33 cellular contexts compared by ENCODE assay signal in genomic region chr2:150887926-150888325, GRCh38.
"Had no signal": no experiment of that assay in that cellular context is flagged by ENCODE, and none has a peak within 500 bp of the region (broad histone marks: within the 10 kb centered on the region; RNA-seq: fewer than 3 reads in every experiment).

No MANE protein-coding gene starts in this region.

- H3K27ac ChIP-seq: ascending aorta, breast epithelium, esophagus squamous epithelium, foreskin keratinocyte, gastrocnemius medialis, heart left ventricle had no signal

- H3K9me3 ChIP-seq: ascending aorta, breast epithelium, esophagus squamous epithelium, gastrocnemius medialis, heart left ventricle had no signal

- ATAC-seq: activated CD4-positive, alpha-beta T cell treated with anti-CD3 and anti-CD28 coated beads for 36 hours; activated CD8-positive, alpha-beta memory T cell treated with anti-CD3 and anti-CD28 coated beads, Interleukin-2, amount 10 ng/mL, durations not matched to agents 7 days and 5 days; activated CD8-positive, alpha-beta T cell treated with anti-CD3 and anti-CD28 coated beads, Interleukin-2, amount 10 ng/mL, durations not matched to agents 7 days and 5 days; activated naive CD4-positive, alpha-beta T cell treated with anti-CD3 and anti-CD28 coated beads, Interleukin-2, amount 50 U/mL, for 72 hours; activated T-cell treated with anti-CD3 and anti-CD28 coated beads, Interleukin-2, amount 50 U/mL, for 72 hours; gastrocnemius medialis; T-cell had no signal

- H3K4me1 Mint-ChIP-seq: activated CD4-positive, alpha-beta T cell treated with anti-CD3 and anti-CD28 coated beads for 36 hours; activated CD4-positive, alpha-beta T cell treated with anti-CD3 and anti-CD28 coated beads, Interleukin-2, amount 10 ng/mL, durations not matched to agents 24 days and 14 days; activated CD8-positive, alpha-beta memory T cell treated with anti-CD3 and anti-CD28 coated beads, Interleukin-2, amount 10 ng/mL, durations not matched to agents 7 days and 5 days; activated naive CD4-positive, alpha-beta T cell treated with anti-CD3 and anti-CD28 coated beads, Interleukin-2, amount 10 ng/mL, durations not matched to agents 7 days and 5 days; activated naive CD8-positive, alpha-beta T cell treated with anti-CD3 and anti-CD28 coated beads, Interleukin-2, amount 10 ng/mL, durations not matched to agents 7 days and 5 days; central memory CD8-positive, alpha-beta T cell; T-cell had no signal

- H3K27ac Mint-ChIP-seq: activated CD4-positive, alpha-beta memory T cell treated with anti-CD3 and anti-CD28 coated beads for 36 hours; activated CD4-positive, alpha-beta T cell treated with anti-CD3 and anti-CD28 coated beads for 36 hours; activated CD4-positive, alpha-beta T cell treated with anti-CD3 and anti-CD28 coated beads, Interleukin-2, amount 10 ng/mL, durations not matched to agents 24 days and 14 days; activated CD8-positive, alpha-beta memory T cell treated with anti-CD3 and anti-CD28 coated beads, Interleukin-2, amount 10 ng/mL, durations not matched to agents 7 days and 5 days; activated CD8-positive, alpha-beta T cell treated with anti-CD3 and anti-CD28 coated beads, Interleukin-2, amount 10 ng/mL, durations not matched to agents 7 days and 5 days; activated naive CD4-positive, alpha-beta T cell treated with anti-CD3 and anti-CD28 coated beads, Interleukin-2, amount 10 ng/mL, durations not matched to agents 7 days and 5 days; activated naive CD4-positive, alpha-beta T cell treated with anti-CD3 and anti-CD28 coated beads, Interleukin-2, amount 50 U/mL, for 72 hours; activated naive CD8-positive, alpha-beta T cell treated with anti-CD3 and anti-CD28 coated beads, Interleukin-2, amount 10 ng/mL, durations not matched to agents 7 days and 5 days; activated T-cell treated with anti-CD3 and anti-CD28 coated beads, Interleukin-2, amount 50 U/mL, for 24 hours; activated T-cell treated with anti-CD3 and anti-CD28 coated beads, Interleukin-2, amount 50 U/mL, for 72 hours; brain; T-cell; T-helper 1 cell treated with Interleukin-12 subunit alpha and Interleukin-12 subunit beta and Interleukin-4 antibody, amounts not matched to agents 30 μg/mL and 1 μg/mL, for 36 hours had no signal

- H3K4me1 ChIP-seq: ascending aorta, breast epithelium, esophagus squamous epithelium, foreskin keratinocyte, gastrocnemius medialis, heart left ventricle had no signal

- H3K27me3 Mint-ChIP-seq: activated CD4-positive, alpha-beta T cell treated with anti-CD3 and anti-CD28 coated beads, Interleukin-2, amount 10 ng/mL, durations not matched to agents 24 days and 14 days; activated CD8-positive, alpha-beta memory T cell treated with anti-CD3 and anti-CD28 coated beads, Interleukin-2, amount 10 ng/mL, durations not matched to agents 7 days and 5 days; activated naive CD4-positive, alpha-beta T cell treated with anti-CD3 and anti-CD28 coated beads, Interleukin-2, amount 10 ng/mL, durations not matched to agents 7 days and 5 days had no signal

- H3K9me3 Mint-ChIP-seq: activated CD4-positive, alpha-beta memory T cell treated with anti-CD3 and anti-CD28 coated beads for 36 hours; activated CD4-positive, alpha-beta T cell treated with anti-CD3 and anti-CD28 coated beads, Interleukin-2, amount 10 ng/mL, durations not matched to agents 24 days and 14 days; activated naive CD4-positive, alpha-beta T cell treated with anti-CD3 and anti-CD28 coated beads, Interleukin-2, amount 10 ng/mL, durations not matched to agents 7 days and 5 days; activated T-cell treated with anti-CD3 and anti-CD28 coated beads, Interleukin-2, amount 50 U/mL, for 24 hours; T-helper 1 cell treated with Interleukin-12 subunit alpha and Interleukin-12 subunit beta and Interleukin-4 antibody, amounts not matched to agents 30 μg/mL and 1 μg/mL, for 36 hours had no signal

- H3K27me3 ChIP-seq: ascending aorta, breast epithelium, esophagus squamous epithelium, foreskin keratinocyte, gastrocnemius medialis, heart left ventricle had no signal

- H3K4me3 ChIP-seq: ascending aorta, breast epithelium, esophagus squamous epithelium, gastrocnemius medialis, heart left ventricle had no signal

- DNase-seq: activated CD4-positive, alpha-beta memory T cell treated with anti-CD3 and anti-CD28 coated beads for 36 hours; activated CD4-positive, alpha-beta T cell treated with anti-CD3 and anti-CD28 coated beads for 36 hours; activated CD4-positive, alpha-beta T cell treated with anti-CD3 and anti-CD28 coated beads, Interleukin-2, amount 10 ng/mL, durations not matched to agents 24 days and 14 days; activated CD4-positive, CD25-positive, alpha-beta regulatory T cell; activated CD4-positive, CD25-positive, alpha-beta regulatory T cell treated with anti-CD3 and anti-CD28 coated beads, Interleukin-2, amount 50 U/mL, for 72 hours; activated CD8-positive, alpha-beta memory T cell treated with anti-CD3 and anti-CD28 coated beads, Interleukin-2, amount 10 ng/mL, durations not matched to agents 7 days and 5 days; activated CD8-positive, alpha-beta memory T cell treated with anti-CD3 and anti-CD28 coated beads, Interleukin-2, amount 50 U/mL, for 4 hours; activated CD8-positive, alpha-beta T cell treated with anti-CD3 and anti-CD28 coated beads, Interleukin-2, amount 10 ng/mL, durations not matched to agents 7 days and 5 days; activated gamma-delta T cell; activated naive CD4-positive, alpha-beta T cell; activated naive CD4-positive, alpha-beta T cell treated with anti-CD3 and anti-CD28 coated beads, Interleukin-2, amount 10 ng/mL, durations not matched to agents 7 days and 5 days; activated naive CD8-positive, alpha-beta T cell treated with anti-CD3 and anti-CD28 coated beads, Interleukin-2, amount 10 ng/mL, durations not matched to agents 7 days and 5 days; activated T-cell treated with anti-CD3 and anti-CD28 coated beads, Interleukin-2, amount 50 U/mL, for 24 hours; activated T-cell treated with anti-CD3 and anti-CD28 coated beads, Interleukin-2, amount 50 U/mL, for 72 hours; cortex of kidney; dermis blood vessel endothelial cell; effector CD8-positive, alpha-beta T cell; erythroblast; esophagus squamous epithelium; gastrocnemius medialis; glutamatergic neuron; heart left ventricle; hypothalamus; T-cell; T-helper 9 cell had no signal

- H3K4me3 Mint-ChIP-seq: activated CD4-positive, alpha-beta memory T cell treated with anti-CD3 and anti-CD28 coated beads for 36 hours; activated CD4-positive, alpha-beta T cell treated with anti-CD3 and anti-CD28 coated beads for 36 hours; activated CD4-positive, alpha-beta T cell treated with anti-CD3 and anti-CD28 coated beads, Interleukin-2, amount 10 ng/mL, durations not matched to agents 24 days and 14 days; activated CD8-positive, alpha-beta memory T cell treated with anti-CD3 and anti-CD28 coated beads, Interleukin-2, amount 10 ng/mL, durations not matched to agents 7 days and 5 days; activated CD8-positive, alpha-beta T cell treated with anti-CD3 and anti-CD28 coated beads, Interleukin-2, amount 10 ng/mL, durations not matched to agents 7 days and 5 days; activated naive CD4-positive, alpha-beta T cell treated with anti-CD3 and anti-CD28 coated beads, Interleukin-2, amount 10 ng/mL, durations not matched to agents 7 days and 5 days; activated naive CD8-positive, alpha-beta T cell treated with anti-CD3 and anti-CD28 coated beads, Interleukin-2, amount 10 ng/mL, durations not matched to agents 7 days and 5 days; activated T-cell treated with anti-CD3 and anti-CD28 coated beads, Interleukin-2, amount 50 U/mL, for 24 hours; activated T-cell treated with anti-CD3 and anti-CD28 coated beads, Interleukin-2, amount 50 U/mL, for 72 hours; brain; central memory CD8-positive, alpha-beta T cell; T-cell; T-helper 1 cell treated with Interleukin-12 subunit alpha and Interleukin-12 subunit beta and Interleukin-4 antibody, amounts not matched to agents 30 μg/mL and 1 μg/mL, for 36 hours had no signal

- H3K36me3 Mint-ChIP-seq: activated CD4-positive, alpha-beta memory T cell treated with anti-CD3 and anti-CD28 coated beads for 36 hours; activated CD8-positive, alpha-beta memory T cell treated with anti-CD3 and anti-CD28 coated beads, Interleukin-2, amount 10 ng/mL, durations not matched to agents 7 days and 5 days; activated naive CD4-positive, alpha-beta T cell treated with anti-CD3 and anti-CD28 coated beads, Interleukin-2, amount 10 ng/mL, durations not matched to agents 7 days and 5 days; activated naive CD4-positive, alpha-beta T cell treated with anti-CD3 and anti-CD28 coated beads, Interleukin-2, amount 50 U/mL, for 72 hours; activated naive CD8-positive, alpha-beta T cell treated with anti-CD3 and anti-CD28 coated beads, Interleukin-2, amount 10 ng/mL, durations not matched to agents 7 days and 5 days; brain; T-cell had no signal

- H3K36me3 ChIP-seq: ascending aorta, breast epithelium, esophagus squamous epithelium, gastrocnemius medialis, heart left ventricle had no signal

- FAIRE-seq: endometrium had no signal
